ENCODE assay signal across 1 cellular context in the genomic region with DNA sequence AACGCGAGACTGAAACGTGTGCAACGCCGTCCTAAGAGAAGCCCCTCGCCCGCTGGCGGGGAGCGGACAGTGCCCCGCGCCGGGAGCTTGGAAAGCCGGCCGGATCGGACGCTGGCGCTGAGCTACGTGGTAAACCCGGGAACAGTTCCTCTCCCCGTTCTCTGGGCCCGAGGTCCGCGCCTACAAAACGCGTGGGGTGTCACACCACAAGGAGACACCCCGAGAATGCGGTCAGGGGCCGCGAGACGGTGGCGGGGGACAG.
TF ChIP-seq lines count a peak whose summit lies in the region.

No MANE protein-coding gene starts in this region.

TF ChIP-seq in liver, 16 proteins besides CTCF, POLR2A, EP300 and RAD21 (continued from another document):
- TF ChIP-seq, protein P1, sequence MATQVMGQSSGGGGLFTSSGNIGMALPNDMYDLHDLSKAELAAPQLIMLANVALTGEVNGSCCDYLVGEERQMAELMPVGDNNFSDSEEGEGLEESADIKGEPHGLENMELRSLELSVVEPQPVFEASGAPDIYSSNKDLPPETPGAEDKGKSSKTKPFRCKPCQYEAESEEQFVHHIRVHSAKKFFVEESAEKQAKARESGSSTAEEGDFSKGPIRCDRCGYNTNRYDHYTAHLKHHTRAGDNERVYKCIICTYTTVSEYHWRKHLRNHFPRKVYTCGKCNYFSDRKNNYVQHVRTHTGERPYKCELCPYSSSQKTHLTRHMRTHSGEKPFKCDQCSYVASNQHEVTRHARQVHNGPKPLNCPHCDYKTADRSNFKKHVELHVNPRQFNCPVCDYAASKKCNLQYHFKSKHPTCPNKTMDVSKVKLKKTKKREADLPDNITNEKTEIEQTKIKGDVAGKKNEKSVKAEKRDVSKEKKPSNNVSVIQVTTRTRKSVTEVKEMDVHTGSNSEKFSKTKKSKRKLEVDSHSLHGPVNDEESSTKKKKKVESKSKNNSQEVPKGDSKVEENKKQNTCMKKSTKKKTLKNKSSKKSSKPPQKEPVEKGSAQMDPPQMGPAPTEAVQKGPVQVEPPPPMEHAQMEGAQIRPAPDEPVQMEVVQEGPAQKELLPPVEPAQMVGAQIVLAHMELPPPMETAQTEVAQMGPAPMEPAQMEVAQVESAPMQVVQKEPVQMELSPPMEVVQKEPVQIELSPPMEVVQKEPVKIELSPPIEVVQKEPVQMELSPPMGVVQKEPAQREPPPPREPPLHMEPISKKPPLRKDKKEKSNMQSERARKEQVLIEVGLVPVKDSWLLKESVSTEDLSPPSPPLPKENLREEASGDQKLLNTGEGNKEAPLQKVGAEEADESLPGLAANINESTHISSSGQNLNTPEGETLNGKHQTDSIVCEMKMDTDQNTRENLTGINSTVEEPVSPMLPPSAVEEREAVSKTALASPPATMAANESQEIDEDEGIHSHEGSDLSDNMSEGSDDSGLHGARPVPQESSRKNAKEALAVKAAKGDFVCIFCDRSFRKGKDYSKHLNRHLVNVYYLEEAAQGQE (IDR thresholded peaks at IDR 0.05) = no peak
- TF ChIP-seq, protein P2, sequence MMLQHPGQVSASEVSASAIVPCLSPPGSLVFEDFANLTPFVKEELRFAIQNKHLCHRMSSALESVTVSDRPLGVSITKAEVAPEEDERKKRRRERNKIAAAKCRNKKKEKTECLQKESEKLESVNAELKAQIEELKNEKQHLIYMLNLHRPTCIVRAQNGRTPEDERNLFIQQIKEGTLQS (IDR thresholded peaks at IDR 0.05) = no peak
- no peak for TF ChIP-seq FOXA2 (IDR thresholded peaks at IDR 0.05)
